Comparison of ENCODE assay signal across 8 cellular contexts in the genomic region with DNA sequence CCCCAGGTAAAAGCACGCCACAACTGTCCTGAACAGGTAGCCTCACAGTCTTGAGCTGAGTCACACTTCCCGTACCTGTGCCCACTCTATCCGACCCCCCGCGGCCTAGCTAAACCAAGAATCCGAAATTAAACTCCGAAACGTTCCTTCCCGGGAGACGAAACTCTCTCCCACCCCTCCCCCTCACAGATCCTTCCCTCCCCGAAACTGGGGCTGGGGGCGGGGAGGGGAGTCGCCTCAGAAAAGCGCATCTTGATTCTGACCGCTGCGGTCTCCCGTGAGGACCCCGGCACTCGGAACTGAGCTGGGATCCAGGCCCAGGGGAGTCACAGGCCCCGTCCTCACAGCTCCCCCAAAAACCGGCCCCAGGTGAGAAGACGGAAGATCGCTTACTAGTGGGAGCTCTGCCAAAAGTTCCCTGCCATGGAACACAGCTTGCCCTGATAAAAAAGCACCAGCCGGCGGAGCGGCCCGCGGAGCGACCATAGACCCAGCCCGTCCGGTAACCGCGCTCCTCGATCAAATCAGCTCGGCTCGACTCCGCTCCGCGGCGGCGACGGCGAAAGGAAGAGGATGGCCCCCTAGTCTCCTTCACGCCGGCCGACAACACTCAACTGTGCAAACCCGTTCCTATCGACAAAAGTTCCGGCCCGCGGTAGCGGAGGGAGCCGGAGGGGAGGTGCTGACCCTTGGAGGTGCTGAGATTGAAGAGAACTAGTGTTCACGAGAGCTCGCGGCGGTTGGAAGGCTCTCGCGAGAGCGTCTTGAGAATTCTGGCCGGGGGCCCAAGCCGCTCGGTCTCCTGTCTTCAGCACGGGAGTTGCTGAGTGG. TPM values are rescaled to one million over a fixed set of nuclear protein-coding genes. Genes with fewer than 3 reads are reported as not detected.
DNase-seq lines count a peak whose midpoint lies in the region; ATAC-seq, FAIRE-seq and TF ChIP-seq lines count a peak whose summit lies in the region.

A gene with protein sequence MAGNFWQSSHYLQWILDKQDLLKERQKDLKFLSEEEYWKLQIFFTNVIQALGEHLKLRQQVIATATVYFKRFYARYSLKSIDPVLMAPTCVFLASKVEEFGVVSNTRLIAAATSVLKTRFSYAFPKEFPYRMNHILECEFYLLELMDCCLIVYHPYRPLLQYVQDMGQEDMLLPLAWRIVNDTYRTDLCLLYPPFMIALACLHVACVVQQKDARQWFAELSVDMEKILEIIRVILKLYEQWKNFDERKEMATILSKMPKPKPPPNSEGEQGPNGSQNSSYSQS (minus strand): TSS at position 558 of the 831 bp plus-strand sequence. CDS start 133 bp downstream, at position 425.

- peak within 1 kb of the TSS; percentile 100 for H3K4me3 Mint-ChIP-seq in T-helper 17 cell

- intact Hi-C loops in psoas muscle (cut with DNase I): loop anchor here (1.0 to 5.0 kb wide), 2 partner anchors 46 to 47 kb away; no protein-coding TSS in a partner anchor

- ATAC-seq in HG02852 (IDR thresholded peaks at IDR 0.05; ENCODE audit: unreplicated experiment) (peak; percentile 95), T-helper 17 cell (peak; percentile 97), psoas muscle (peak; percentile 97 to 99 (median 99))

- H3K4me1 ChIP-seq in right atrium auricular region: peaks cover 0 to 26% of the 10 kb centered on the region in 2 donors
- H3K4me1 ChIP-seq in psoas muscle: peaks cover 28% of the 10 kb centered on the region

- DNase-seq in GM13976 (ENCODE audit: low spot score) (peak; percentile 93), NCI-H146 treated with DMSO at 0.1 percent for 48 hours (lab: John Stamatoyannopoulos, UW; ENCODE audit: unreplicated experiment) (peak; percentile 87), T-helper 17 cell (peak; percentile 65 to 86 (median 74)), right atrium auricular region (ENCODE audit: low spot score) (peak; percentile 97), psoas muscle (peak; percentile 92 to 96), urothelium cell line (ENCODE audit: low spot score) (peak; percentile 85)

- H3K36me3 ChIP-seq in right atrium auricular region (no peaks in the 10 kb centered on the region), psoas muscle (ENCODE audit: insufficient read depth in 1 of 2, low read depth in 1 of 2) (no peaks in the 10 kb centered on the region)

- H3K27ac Mint-ChIP-seq in T-helper 17 cell: peak within 1 kb of the TSS; percentile 99

- H3K27ac ChIP-seq in angular gyrus (ENCODE audit: low read depth, low read length) (peak within 1 kb of the TSS; percentile 45), right atrium auricular region (peak within 1 kb of the TSS; percentile 85), psoas muscle (peak within 1 kb of the TSS; percentile 90)

- H3K9me3 ChIP-seq in T-helper 17 cell (ENCODE audit: control insufficient read depth, low read length, poor library complexity, severe bottlenecking) (no peaks in the 10 kb centered on the region), right atrium auricular region (no peaks in the 10 kb centered on the region), psoas muscle (no peaks in the 10 kb centered on the region)

- H3K36me3 Mint-ChIP-seq in T-helper 17 cell (ENCODE audit: low read depth): peaks cover 3% of the 10 kb centered on the region

- peaks cover 26% of the 10 kb centered on the region for H3K4me1 Mint-ChIP-seq in T-helper 17 cell

- TF ChIP-seq CTCF in GM13976 (IDR thresholded peaks at IDR 0.05; ENCODE audit: borderline replicate concordance, control extremely low read depth, extremely low read depth, insufficient read depth, missing control alignments) (no peak), right atrium auricular region (IDR thresholded peaks at IDR 0.05) (no peak), psoas muscle (IDR thresholded peaks at IDR 0.05) (no peak)

- H3K27me3 Mint-ChIP-seq in T-helper 17 cell: no peaks in the 10 kb centered on the region

- H3K4me3 ChIP-seq in right atrium auricular region (peak within 1 kb of the TSS; percentile 84 to 97), psoas muscle (peak within 1 kb of the TSS; percentile 97)

- FAIRE-seq in urothelium cell line (lab: Jason Lieb, UNC): no peak

- WGBS in psoas muscle, 3 donors: 0 to 1% (median 1%) methylated on average over 61 to 64 of the region's 64 CpGs

- H3K27me3 ChIP-seq in right atrium auricular region (no peaks in the 10 kb centered on the region), psoas muscle (ENCODE audit: insufficient read depth in 3 of 3, low read length in 2 of 3) (no peaks in the 10 kb centered on the region)

- in situ Hi-C loops in GM13976 (cut with MboI; ENCODE audit: low sequenced_read_pairs, unreplicated experiment): no loop called here

RNA-seq across cellular contexts. Expression of the gene that starts here (rescaled TPM):
- total RNA-seq in T-helper 17 cell (10 to 100 TPM; 38.0 to 43.5 TPM), right atrium auricular region (10 to 100 TPM; 17.6 to 23.1 TPM), psoas muscle (10 to 100 TPM; 15.2 to 24.5 (median 19.3) TPM)
- 10 to 100 TPM; 12.4 to 21.4 (median 12.5) TPM for polyA plus RNA-seq in psoas muscle

Comparison
In these comparisons a context has a peak if more than half of its experiments do, and no peak if none do; other contexts are left out.
1. Peak in every context shown above with its lines: DNase-seq, ATAC-seq, H3K4me3 ChIP-seq and H3K27ac ChIP-seq.